ENCODE assay signal across 17 cellular contexts in the genomic region with DNA sequence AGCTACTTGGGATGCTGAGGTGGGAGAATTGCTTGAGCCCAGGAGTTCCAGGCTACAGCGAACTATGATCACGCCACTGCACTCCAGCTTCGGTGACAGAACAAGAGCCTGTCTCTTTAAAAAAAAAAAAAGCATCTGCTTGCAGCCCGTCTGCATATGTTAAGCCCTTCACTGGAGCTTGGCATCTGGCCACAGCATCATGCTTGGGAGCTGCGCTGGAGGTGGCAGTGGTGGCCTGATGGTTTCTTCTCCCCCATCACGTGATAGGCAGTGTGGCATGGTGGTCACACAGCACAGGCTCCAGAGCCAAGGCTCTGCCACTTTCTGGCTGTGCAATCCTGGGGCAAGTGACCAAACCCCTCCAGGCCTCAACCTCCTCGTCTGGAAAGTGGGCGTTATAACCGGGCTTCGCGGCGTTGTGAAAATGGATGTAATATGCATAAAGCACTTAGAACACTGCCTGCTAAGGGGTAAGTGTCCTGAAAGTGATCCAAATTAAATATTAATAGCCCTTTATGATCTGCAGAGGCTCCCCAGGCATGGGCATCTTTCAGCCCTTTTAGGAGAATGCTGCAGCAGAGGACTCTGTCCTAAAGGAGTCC. TPM values are rescaled to one million over a fixed set of nuclear protein-coding genes. Genes with fewer than 3 reads are reported as not detected.
DNase-seq lines count a peak whose midpoint lies in the region; ATAC-seq and TF ChIP-seq lines count a peak whose summit lies in the region.
"Had no signal": no experiment of that assay in that cellular context is flagged by ENCODE, and none has a peak within 500 bp of the region (broad histone marks: within the 10 kb centered on the region; RNA-seq: fewer than 3 reads in every experiment).

No MANE protein-coding gene starts in this region.

- in situ Hi-C loops in GM13976 (cut with MboI; ENCODE audit: low sequenced_read_pairs, unreplicated experiment) = no loop called here

- BruUV-seq in Calu3 (replicated peaks; lab: Mats Ljungman, UMichigan) = no TSS peak

- H3K27ac Mint-ChIP-seq in nephron = peak overlapping the region; percentile 25 to 68 (median 28)
- H3K27ac Mint-ChIP-seq in Calu3 (ENCODE audit: unreplicated experiment) = no peak overlapping the region
- H3K27ac Mint-ChIP-seq: activated naive CD8-positive, alpha-beta T cell treated with anti-CD3 and anti-CD28 coated beads, Interleukin-2, amount 10 ng/mL, durations not matched to agents 7 days and 5 days; endodermal cell had no signal

- H3K4me1 Mint-ChIP-seq in nephron (peaks cover 25% of the 10 kb centered on the region), Calu3 (ENCODE audit: low read depth, unreplicated experiment) (no peaks in the 10 kb centered on the region)
- H3K4me1 Mint-ChIP-seq: activated naive CD8-positive, alpha-beta T cell treated with anti-CD3 and anti-CD28 coated beads, Interleukin-2, amount 10 ng/mL, durations not matched to agents 7 days and 5 days; endodermal cell had no signal

- CTCF ChIA-PET in Calu3 (lab: Charles Lee) = no interaction called here

- intact Hi-C loops in Calu3 (cut with micrococcal nuclease; ENCODE audit: unreplicated experiment) = no loop called here

- no peak for ATAC-seq in HG02973 (IDR thresholded peaks at IDR 0.05; ENCODE audit: unreplicated experiment)

- no peaks in the 10 kb centered on the region for H3K27me3 Mint-ChIP-seq in nephron (ENCODE audit: low read depth)
- no peaks in the 10 kb centered on the region for H3K27me3 Mint-ChIP-seq in Calu3 (ENCODE audit: unreplicated experiment)
- H3K27me3 Mint-ChIP-seq: activated naive CD8-positive, alpha-beta T cell treated with anti-CD3 and anti-CD28 coated beads, Interleukin-2, amount 10 ng/mL, durations not matched to agents 7 days and 5 days; CD4-positive, alpha-beta memory T cell had no signal

- H3K36me3 Mint-ChIP-seq in nephron (ENCODE audit: low read depth) (peaks cover 53% of the 10 kb centered on the region), Calu3 (ENCODE audit: insufficient read depth, unreplicated experiment) (peaks cover 38% of the 10 kb centered on the region)

- H3K9me3 Mint-ChIP-seq in nephron = no peaks in the 10 kb centered on the region
- no peaks in the 10 kb centered on the region for H3K9me3 Mint-ChIP-seq in Calu3 (ENCODE audit: low read depth, unreplicated experiment)
- H3K9me3 Mint-ChIP-seq: activated naive CD8-positive, alpha-beta T cell treated with anti-CD3 and anti-CD28 coated beads, Interleukin-2, amount 10 ng/mL, durations not matched to agents 7 days and 5 days; CD4-positive, alpha-beta memory T cell; endodermal cell had no signal

- peak in 2 of 3 experiments; percentile 31 to 89 for DNase-seq in NCI-H1417 (lab: John Stamatoyannopoulos, UW)
- no peak for DNase-seq in NCI-H1417 treated with DMSO at 0.1 percent for 48 hours (lab: John Stamatoyannopoulos, UW)
- DNase-seq in NCI-H1105 treated with DMSO at 0.1 percent for 48 hours (lab: John Stamatoyannopoulos, UW) = peak; percentile 26
- DNase-seq in NCI-H69 (lab: John Stamatoyannopoulos, UW) = peak; percentile 33
- no peak for DNase-seq in Calu3
- DNase-seq in GM13976 (ENCODE audit: low spot score) = no peak
- DNase-seq: activated naive CD8-positive, alpha-beta T cell treated with anti-CD3 and anti-CD28 coated beads, Interleukin-2, amount 10 ng/mL, durations not matched to agents 7 days and 5 days; activated T-cell treated with anti-CD3 and anti-CD28 coated beads, Interleukin-2, amount 50 U/mL, for 48 hours; CD4-positive, alpha-beta memory T cell; endodermal cell; MG63; SIG-M5 had no signal

- no peak for TF ChIP-seq CTCF in nephron (IDR thresholded peaks at IDR 0.05; ENCODE audit: unreplicated experiment in 3 of 3)
- TF ChIP-seq CTCF in Calu3 (IDR thresholded peaks at IDR 0.05; ENCODE audit: unreplicated experiment) = no peak
- TF ChIP-seq CTCF in GM13976 (IDR thresholded peaks at IDR 0.05; ENCODE audit: borderline replicate concordance, control extremely low read depth, extremely low read depth, insufficient read depth, missing control alignments) = no peak

- H3K4me3 Mint-ChIP-seq in nephron (no peak overlapping the region), Calu3 (ENCODE audit: low read depth, unreplicated experiment) (no peak overlapping the region)
- H3K4me3 Mint-ChIP-seq: activated naive CD8-positive, alpha-beta T cell treated with anti-CD3 and anti-CD28 coated beads, Interleukin-2, amount 10 ng/mL, durations not matched to agents 7 days and 5 days; CD4-positive, alpha-beta memory T cell; endodermal cell had no signal

RNA-seq across cellular contexts. Expression of a gene that starts 24.4 kb away (rescaled TPM):
- 45.9 and 50.3 TPM in 2 replicates for total RNA-seq in Calu3 (2022)

RNA-seq across cellular contexts. Expression of a gene that starts 30.3 kb away (rescaled TPM):
- not detected in 2 replicates for total RNA-seq in Calu3 (2022)
- total RNA-seq: activated naive CD8-positive, alpha-beta T cell treated with anti-CD3 and anti-CD28 coated beads, Interleukin-2, amount 10 ng/mL, durations not matched to agents 7 days and 5 days; CD4-positive, alpha-beta memory T cell had no signal

RNA-seq across cellular contexts. Expression of a gene that starts 47.2 kb away (rescaled TPM):
- not detected in 2 replicates for total RNA-seq in Calu3 (2022)
- total RNA-seq: activated naive CD8-positive, alpha-beta T cell treated with anti-CD3 and anti-CD28 coated beads, Interleukin-2, amount 10 ng/mL, durations not matched to agents 7 days and 5 days; CD4-positive, alpha-beta memory T cell; HT1080; pulmonary artery endothelial cell; subcutaneous adipose tissue had no signal

Comparison
In these comparisons a context has a peak if more than half of its experiments do, and no peak if none do; other contexts are left out.
1. DNase-seq: peak in NCI-H1417 (2 of 3), NCI-H1105 treated with DMSO at 0.1 percent for 48 hours (single experiment) and NCI-H69 (single experiment); none in NCI-H1417 treated with DMSO at 0.1 percent for 48 hours (single experiment), Calu3 (single experiment) and GM13976 (single experiment).